In the genomic region with DNA sequence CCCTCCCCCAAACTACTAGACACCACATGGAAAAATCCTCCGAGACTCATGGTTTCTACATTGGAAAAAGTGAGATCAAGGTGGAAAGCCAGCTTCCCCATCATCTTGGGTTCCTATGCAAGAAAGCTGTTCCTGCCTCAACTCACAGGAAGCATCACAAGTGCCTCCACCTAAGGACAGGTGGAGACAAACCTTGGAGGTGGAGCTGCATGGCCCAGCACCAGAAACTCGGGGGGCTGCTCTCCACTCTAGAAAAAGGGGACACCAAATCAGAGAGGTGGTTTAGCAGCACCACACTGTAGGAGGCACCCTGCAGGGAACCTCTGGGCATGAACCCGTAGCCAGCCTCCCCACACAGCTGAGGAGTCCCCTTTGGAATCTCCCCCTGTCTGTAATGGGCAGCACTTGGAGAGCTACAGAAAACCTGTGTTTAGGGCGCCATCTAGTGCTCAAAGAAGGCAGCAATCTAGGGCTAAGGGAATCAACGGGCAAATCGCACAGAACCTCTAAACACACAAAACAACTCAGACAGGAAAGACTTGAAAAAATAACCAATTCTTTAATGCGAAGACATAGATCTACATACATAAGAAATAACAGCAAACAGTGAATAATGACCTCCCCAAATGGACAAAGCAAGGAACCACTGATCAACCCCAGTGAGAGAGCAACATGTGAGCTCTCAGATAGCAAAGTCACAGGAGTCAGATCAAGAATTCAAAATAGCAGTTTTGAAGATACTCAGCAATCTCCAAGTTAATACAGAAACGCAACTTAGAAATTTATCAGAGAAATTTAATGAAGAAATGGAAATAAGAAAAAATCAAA, we compare ENCODE assay signal across 8 cellular contexts. TPM values are rescaled to one million over a fixed set of nuclear protein-coding genes. Genes with fewer than 3 reads are reported as not detected.
A peak's percentile ranks its signal among the peaks of the same experiment; 100 is the strongest.
DNase-seq lines count a peak whose midpoint lies in the region; ATAC-seq, FAIRE-seq and TF ChIP-seq lines count a peak whose summit lies in the region.

No MANE protein-coding gene starts in this region.

- peaks cover 4% of the 10 kb centered on the region for H3K36me3 Mint-ChIP-seq in activated B cell treated with CpG ODN at 0.5 μM for 24 hours (ENCODE audit: low read depth)

- DNase-seq in GM04503 (ENCODE audit: low read depth) (peak; percentile 7), HEK293T (ENCODE audit: extremely low spot score) (peak; percentile 81), NCI-H187 treated with DMSO at 0.1 percent for 48 hours (lab: John Stamatoyannopoulos, UW) (peak; percentile 0), activated B cell treated with CpG ODN at 0.5 μM for 24 hours (no peak), bronchial epithelial cell (ENCODE audit: low read depth) (peak; percentile 37), kidney epithelial cell (ENCODE audit: low read depth) (peak; percentile 1)
- DNase-seq in stimulated activated CD4-positive, alpha-beta T cell treated with anti-CD3 and anti-CD28 coated beads, Interleukin-4, amount 100 ng/mL, for 24 hours, result peak; percentile 61

- no peaks in the 10 kb centered on the region for H3K27me3 Mint-ChIP-seq in activated B cell treated with CpG ODN at 0.5 μM for 24 hours

- H3K9me3 Mint-ChIP-seq in activated B cell treated with CpG ODN at 0.5 μM for 24 hours, result no peaks in the 10 kb centered on the region

- H3K36me3 ChIP-seq in bronchial epithelial cell (ENCODE audit: control insufficient read depth, insufficient read depth, low read length) (no peaks in the 10 kb centered on the region), kidney epithelial cell (ENCODE audit: control insufficient read depth, insufficient read depth, low read length) (no peaks in the 10 kb centered on the region)

- ATAC-seq in activated B cell treated with CpG ODN at 0.5 μM for 24 hours (ENCODE audit: low read depth), result peak; percentile 69
- ATAC-seq in HG03565 (IDR thresholded peaks at IDR 0.05; ENCODE audit: unreplicated experiment), result no peak

- H3K4me3 ChIP-seq in bronchial epithelial cell (ENCODE audit: low read depth, low read length) (no peak overlapping the region), kidney epithelial cell (ENCODE audit: low read depth, low read length) (no peak overlapping the region)

- H3K4me3 Mint-ChIP-seq in activated B cell treated with CpG ODN at 0.5 μM for 24 hours, result no peak overlapping the region

- intact Hi-C loops in activated B cell treated with CpG ODN at 0.5 μM for 24 hours (cut with micrococcal nuclease), result loop anchor here (1.0 kb wide), 1 partner anchor 232 kb away; no protein-coding TSS in a partner anchor

- TF ChIP-seq CTCF in activated B cell treated with CpG ODN at 0.5 μM for 24 hours (IDR thresholded peaks at IDR 0.05), result no peak
- TF ChIP-seq CTCF in bronchial epithelial cell (IDR thresholded peaks at IDR 0.05; ENCODE audit: insufficient read depth, low read length, severe bottlenecking), result peak; percentile 66
- TF ChIP-seq CTCF in kidney epithelial cell (IDR thresholded peaks at IDR 0.05; ENCODE audit: insufficient read depth, low read length, poor library complexity, severe bottlenecking), result peak; percentile 82

- peaks cover 3% of the 10 kb centered on the region for H3K4me1 Mint-ChIP-seq in activated B cell treated with CpG ODN at 0.5 μM for 24 hours

- POLR2A ChIA-PET in HEK293T (lab: Yijun Ruan, JAX) (interaction anchor here (0.6 to 1.3 kb wide), 2 partner anchors 25 to 96 kb away, joined by 3 read pairs; no protein-coding TSS in a partner anchor), activated B cell treated with CpG ODN at 0.5 μM for 24 hours (lab: Charles Lee) (no interaction called here)

- CTCF ChIA-PET in HEK293T (lab: Yijun Ruan, JAX), result interaction anchor here (0.5 to 2.2 kb wide), 14 partner anchors 9 to 301 kb away, joined by 3 to 16 read pairs (median 4); a partner anchor contains a TSS
- CTCF ChIA-PET in activated B cell treated with CpG ODN at 0.5 μM for 24 hours (lab: Charles Lee), result interaction anchor here (0.7 to 2.7 kb wide), 9 partner anchors 10 to 864 kb away, joined by 3 to 27 read pairs (median 5); no protein-coding TSS in a partner anchor

- FAIRE-seq in bronchial epithelial cell (lab: Jason Lieb, UNC), result no peak

- H3K27me3 ChIP-seq in bronchial epithelial cell (ENCODE audit: control insufficient read depth, insufficient read depth, low read length) (no peaks in the 10 kb centered on the region), kidney epithelial cell (ENCODE audit: control insufficient read depth, insufficient read depth, low read length) (no peaks in the 10 kb centered on the region)

- no peak overlapping the region for H3K27ac Mint-ChIP-seq in activated B cell treated with CpG ODN at 0.5 μM for 24 hours

TF ChIP-seq in HEK293T, 16 proteins besides CTCF, POLR2A, EP300 and RAD21:
- TF ChIP-seq BHLHE40 (IDR thresholded peaks at IDR 0.05; ENCODE audit: borderline replicate concordance) (no peak), SUZ12 (IDR thresholded peaks at IDR 0.05) (no peak), L3MBTL2 (conservative IDR thresholded peaks at IDR 0.05) (no peak), FOXK2 (IDR thresholded peaks at IDR 0.05) (no peak), ELF4 (IDR thresholded peaks at IDR 0.05) (no peak), LEF1 (IDR thresholded peaks at IDR 0.05; ENCODE audit: borderline replicate concordance) (no peak)

RNA-seq across cellular contexts. Expression of a gene that starts 37.0 kb away (rescaled TPM):
- total RNA-seq in activated B cell treated with CpG ODN at 0.5 μM for 24 hours (17.4 and 19.8 TPM in 2 replicates), bronchial epithelial cell (11.8 and 13.4 TPM in 2 replicates), kidney epithelial cell (23.7 and 25.0 TPM in 2 replicates)

RNA-seq across cellular contexts. Expression of a gene that starts 55.2 kb away (rescaled TPM):
- total RNA-seq in activated B cell treated with CpG ODN at 0.5 μM for 24 hours (not detected in 2 replicates), bronchial epithelial cell (not detected in 2 replicates), kidney epithelial cell (not detected in 2 replicates)
